Comparison of ENCODE assay signal across 8 cellular contexts in the genomic region with DNA sequence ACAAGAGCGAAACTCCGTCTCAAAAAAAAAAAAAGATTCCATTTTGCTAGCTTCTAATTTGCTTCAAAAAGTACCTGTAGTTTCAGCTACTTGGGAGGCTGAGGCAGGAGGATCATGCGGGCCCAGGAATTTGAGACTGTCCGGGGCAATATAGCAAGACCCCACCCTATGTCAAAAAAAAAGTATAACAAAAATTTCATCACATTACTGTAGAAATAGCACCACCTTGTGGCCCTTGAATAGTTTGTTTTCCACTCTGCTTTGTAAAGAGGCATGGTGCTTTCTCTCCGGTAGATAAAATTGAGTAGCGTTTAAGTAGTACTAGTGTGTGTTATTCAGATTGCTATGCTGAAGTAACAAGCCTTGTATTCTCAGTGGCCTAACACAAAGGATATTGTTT. TPM values are rescaled to one million over a fixed set of nuclear protein-coding genes. Genes with fewer than 3 reads are reported as not detected.
DNase-seq lines count a peak whose midpoint lies in the region; ATAC-seq and TF ChIP-seq lines count a peak whose summit lies in the region.

No MANE protein-coding gene starts in this region.

- H3K4me1 ChIP-seq in SJCRH30 (no peaks in the 10 kb centered on the region), endodermal cell (ENCODE audit: control insufficient read depth, insufficient read depth, low read length) (no peaks in the 10 kb centered on the region)

- H3K36me3 Mint-ChIP-seq in endodermal cell (ENCODE audit: low read depth) (peaks cover 2% of the 10 kb centered on the region), mesothelial cell of epicardium (no peaks in the 10 kb centered on the region)

- H3K4me1 Mint-ChIP-seq in endodermal cell (no peaks in the 10 kb centered on the region), mesothelial cell of epicardium (peaks cover 6% of the 10 kb centered on the region)

- no peak overlapping the region for H3K4me3 Mint-ChIP-seq in endodermal cell
- H3K4me3 Mint-ChIP-seq in mesothelial cell of epicardium: no peak overlapping the region

- no peak overlapping the region for H3K4me3 ChIP-seq in SJCRH30
- no peak overlapping the region for H3K4me3 ChIP-seq in endodermal cell (ENCODE audit: low read length)

- no peaks in the 10 kb centered on the region for H3K9me3 Mint-ChIP-seq in endodermal cell
- no peaks in the 10 kb centered on the region for H3K9me3 Mint-ChIP-seq in mesothelial cell of epicardium

- H3K27ac Mint-ChIP-seq in endodermal cell (no peak overlapping the region), mesothelial cell of epicardium (no peak overlapping the region)

- no peak for ATAC-seq in HG03469 (IDR thresholded peaks at IDR 0.05; ENCODE audit: unreplicated experiment)
- no peak for ATAC-seq in GM19328 (IDR thresholded peaks at IDR 0.05; ENCODE audit: unreplicated experiment)

- H3K36me3 ChIP-seq in SJCRH30 (no peaks in the 10 kb centered on the region), endodermal cell (ENCODE audit: control insufficient read depth, insufficient read depth, low read length) (no peaks in the 10 kb centered on the region)

- no peak overlapping the region for H3K9ac ChIP-seq in endodermal cell (ENCODE audit: extremely low read depth, low read length, poor library complexity, severe bottlenecking)

- DNase-seq in stimulated activated CD4-positive, alpha-beta T cell treated with anti-CD3 and anti-CD28 coated beads, Interleukin-2, amount 100 ng/mL, for 4 hours (ENCODE audit: low read depth): peak; percentile 13
- DNase-seq in stimulated activated CD4-positive, alpha-beta T cell treated with anti-CD3 and anti-CD28 coated beads, Interleukin-4, amount 100 ng/mL, for 1 hour: no peak
- DNase-seq in MV-4-11 (lab: John Stamatoyannopoulos, UW): peak; percentile 64
- DNase-seq in SJCRH30: peak; percentile 19 to 63
- DNase-seq in endodermal cell: no peak
- no peak for DNase-seq in mesothelial cell of epicardium (ENCODE audit: low spot score in 2 of 2, unreplicated experiment in 2 of 2)

- H3K9me3 ChIP-seq in SJCRH30 (replicated peaks) (no peaks in the 10 kb centered on the region), endodermal cell (ENCODE audit: control insufficient read depth, low read length) (no peaks in the 10 kb centered on the region)

- 67 to 83% methylated on average over 2 to 6 of the region's 6 CpGs for WGBS in endodermal cell (ENCODE audit: insufficient coverage in 1 of 2, insufficient read length in 1 of 2), 2 experiments

- H3K27ac ChIP-seq in SJCRH30: no peak overlapping the region
- no peak overlapping the region for H3K27ac ChIP-seq in endodermal cell (ENCODE audit: low read depth, low read length)

- TF ChIP-seq CTCF in endodermal cell (conservative IDR thresholded peaks at IDR 0.05) (peak; percentile 77), mesothelial cell of epicardium (IDR thresholded peaks at IDR 0.05; ENCODE audit: unreplicated experiment) (peak; percentile 52)

- H3K27me3 Mint-ChIP-seq in endodermal cell (ENCODE audit: insufficient read depth) (no peaks in the 10 kb centered on the region), mesothelial cell of epicardium (ENCODE audit: low read depth) (no peaks in the 10 kb centered on the region)

- H3K27me3 ChIP-seq in SJCRH30 (no peaks in the 10 kb centered on the region), endodermal cell (ENCODE audit: control insufficient read depth, insufficient read depth, low read length, poor library complexity, severe bottlenecking) (no peaks in the 10 kb centered on the region)

RNA-seq across cellular contexts. Expression of a gene that starts 18.2 kb away (rescaled TPM):
- total RNA-seq in SJCRH30 (2014; rRNA removed; shearing (Covaris generic)): 21.2 and 23.1 TPM in 2 replicates
- total RNA-seq in endodermal cell (10 to 100 TPM; 57.0 to 74.7 TPM), mesothelial cell of epicardium (55.3 to 55.8 TPM (median 55.5 TPM) in 3 replicates)
- polyA plus RNA-seq in endodermal cell (2013, experiment 1 of 2): 56.1 TPM
- 45.9 TPM for polyA plus RNA-seq in endodermal cell (2013, experiment 2 of 2)

RNA-seq across cellular contexts. Expression of a gene that starts 29.2 kb away (rescaled TPM):
- 31.8 and 35.1 TPM in 2 replicates for total RNA-seq in SJCRH30 (2014; rRNA removed; shearing (Covaris generic))
- total RNA-seq in endodermal cell: 10 to 100 TPM; 34.5 to 37.0 TPM
- polyA plus RNA-seq in endodermal cell (2013, experiment 1 of 2): 13.1 TPM
- polyA plus RNA-seq in endodermal cell (2013, experiment 2 of 2): 13.8 TPM
- total RNA-seq in mesothelial cell of epicardium: 84.5 to 87.9 TPM (median 87.7 TPM) in 3 replicates

Comparison
In these comparisons a context has a peak if more than half of its experiments do, and no peak if none do; other contexts are left out.
1. DNase-seq: peak in stimulated activated CD4-positive, alpha-beta T cell treated with anti-CD3 and anti-CD28 coated beads, Interleukin-2, amount 100 ng/mL, for 4 hours (single experiment), MV-4-11 (single experiment) and SJCRH30 (2 of 2); none in stimulated activated CD4-positive, alpha-beta T cell treated with anti-CD3 and anti-CD28 coated beads, Interleukin-4, amount 100 ng/mL, for 1 hour (single experiment), endodermal cell (single experiment) and mesothelial cell of epicardium (0 of 2).